Comparison of ENCODE assay signal across 8 cellular contexts in the genomic region with DNA sequence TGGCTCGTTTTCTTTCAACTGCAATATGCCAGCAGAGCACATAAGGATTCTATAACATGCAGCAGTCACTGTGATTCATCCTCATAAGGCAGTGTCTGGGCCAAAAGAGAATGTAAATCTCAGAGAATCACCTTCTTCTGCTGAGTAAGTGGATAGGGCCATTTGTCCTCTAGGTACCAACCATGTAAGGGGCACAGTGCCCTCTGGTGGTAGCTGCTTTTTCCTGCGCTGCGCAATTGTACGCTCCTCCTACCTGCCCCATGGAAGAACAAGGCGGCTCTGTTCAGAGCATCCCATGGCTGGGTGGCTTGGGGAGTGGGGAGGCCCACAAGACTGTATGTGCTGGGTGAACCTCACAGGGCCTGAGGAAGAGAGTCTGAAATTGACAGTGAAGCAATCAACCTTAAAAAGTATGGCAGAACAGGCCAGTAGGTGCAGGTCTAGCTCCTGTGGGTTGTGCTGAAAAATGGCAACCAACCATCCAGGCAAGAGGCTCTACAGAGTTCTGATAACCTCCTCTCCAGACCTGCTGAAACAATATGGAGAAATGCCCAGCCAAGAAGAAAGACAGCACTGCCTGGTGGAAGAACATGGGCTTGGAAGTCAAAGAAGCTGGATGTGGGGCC.
DNase-seq lines count a peak whose midpoint lies in the region; ATAC-seq, FAIRE-seq and TF ChIP-seq lines count a peak whose summit lies in the region.

No MANE protein-coding gene starts in this region.

- H3K27ac ChIP-seq in mammary epithelial cell (ENCODE audit: insufficient read depth, low read depth, low read length) (no peak overlapping the region), keratinocyte (ENCODE audit: control insufficient read depth, insufficient read depth, low read length) (no peak overlapping the region)

- dilution Hi-C loops in mammary epithelial cell (cut with HindIII; ENCODE audit: low sequenced_read_pairs) (no loop called here), keratinocyte (cut with MboI; ENCODE audit: extremely low pct_ligation_motif_present, low sequenced_read_pairs) (no loop called here)

- CTCF ChIA-PET in mammary epithelial cell (lab: Charles Lee; ENCODE audit: low non-redundant PET): interaction anchor here (0.6 kb wide), 1 partner anchor 178 kb away, joined by 4 read pairs; no protein-coding TSS in a partner anchor

- no peak overlapping the region for H3K4me2 ChIP-seq in mammary epithelial cell (ENCODE audit: insufficient read depth, low read depth, low read length)
- no peak overlapping the region for H3K4me2 ChIP-seq in keratinocyte (ENCODE audit: control insufficient read depth, extremely low read depth, insufficient read depth, low read depth, low read length)

- H2AFZ ChIP-seq in mammary epithelial cell (ENCODE audit: low read depth, low read length): no peak overlapping the region
- H2AFZ ChIP-seq in keratinocyte (ENCODE audit: control insufficient read depth, low read length): no peak overlapping the region

- no peaks in the 10 kb centered on the region for H3K79me2 ChIP-seq in mammary epithelial cell (ENCODE audit: insufficient read depth, low read length)
- no peaks in the 10 kb centered on the region for H3K79me2 ChIP-seq in keratinocyte (ENCODE audit: control insufficient read depth, insufficient read depth, low read length)

- peak in 12 of 14 donors; percentile 13 to 79 (median 57) for DNase-seq in C1 segment of cervical spinal cord (lab: John Stamatoyannopoulos, UW)
- DNase-seq in GM19239 (ENCODE audit: insufficient read length, low spot score): peak; percentile 10
- DNase-seq in LoVo (ENCODE audit: low spot score): peak; percentile 58
- DNase-seq in UCSD-AML1 (lab: John Stamatoyannopoulos, UW; ENCODE audit: unreplicated experiment): peak; percentile 67
- peak; percentile 51 for DNase-seq in mammary epithelial cell
- peak; percentile 11 for DNase-seq in keratinocyte (ENCODE audit: low read depth, low spot score)
- peak; percentile 29 to 46 for DNase-seq in stimulated activated CD4-positive, alpha-beta T cell treated with anti-CD3 and anti-CD28 coated beads, Interleukin-15, amount 100 ng/mL, for 48 hours (ENCODE audit: low read depth in 2 of 2)

- FAIRE-seq in GM19239 (lab: Jason Lieb, UNC): no peak
- no peak for FAIRE-seq in keratinocyte (lab: Jason Lieb, UNC)

- ATAC-seq in GM21381 (IDR thresholded peaks at IDR 0.05; ENCODE audit: unreplicated experiment): no peak

- no peaks in the 10 kb centered on the region for H3K4me1 ChIP-seq in mammary epithelial cell (ENCODE audit: insufficient read depth, low read length)
- H3K4me1 ChIP-seq in keratinocyte (ENCODE audit: control insufficient read depth, extremely low read depth, insufficient read depth, low read length): no peaks in the 10 kb centered on the region

- H3K9me3 ChIP-seq in mammary epithelial cell (replicated peaks; ENCODE audit: insufficient read depth, low read length) (no peaks in the 10 kb centered on the region), keratinocyte (ENCODE audit: control insufficient read depth, low read depth, low read length) (no peaks in the 10 kb centered on the region)

- H3K4me3 ChIP-seq in mammary epithelial cell (replicated peaks in 1 of 3; ENCODE audit: insufficient read depth in 1 of 3, low read depth in 2 of 3, low read length in 3 of 3): no peak overlapping the region
- no peak overlapping the region for H3K4me3 ChIP-seq in keratinocyte (ENCODE audit: control insufficient read depth in 2 of 3, extremely low read depth in 1 of 3, insufficient read depth in 2 of 3, low read depth in 1 of 3, low read length in 3 of 3)

- H3K9me1 ChIP-seq in keratinocyte (ENCODE audit: control insufficient read depth, extremely low read depth, insufficient read depth, low read length): no peaks in the 10 kb centered on the region

- H3K36me3 ChIP-seq in mammary epithelial cell (ENCODE audit: insufficient read depth, low read length) (no peaks in the 10 kb centered on the region), keratinocyte (ENCODE audit: control insufficient read depth in 2 of 2, extremely low read depth in 1 of 2, insufficient read depth in 2 of 2, low read length in 2 of 2) (no peaks in the 10 kb centered on the region)

- intact Hi-C loops in mammary epithelial cell (cut with micrococcal nuclease): loop anchor here (1.0 to 10.0 kb wide), 5 partner anchors 245 to 815 kb away; a partner anchor contains a TSS

- WGBS in mammary epithelial cell (ENCODE audit: low coverage, missing lambda C conversion rate): 90% methylated on average over 2 of the region's 5 CpGs

- BruUV-seq in mammary epithelial cell (replicated peaks; lab: Mats Ljungman, UMichigan): no TSS peak

- in situ Hi-C loops in mammary epithelial cell (cut with MboI; ENCODE audit: low sequenced_read_pairs in 2 of 2): loop anchor here in 1 of 2 donors (25.0 kb wide), 1 partner anchor 762 kb away; no protein-coding TSS in a partner anchor

- H3K27me3 ChIP-seq in mammary epithelial cell (ENCODE audit: insufficient read depth, low read length) (no peaks in the 10 kb centered on the region), keratinocyte (ENCODE audit: control insufficient read depth, extremely low read depth, insufficient read depth, low read length) (no peaks in the 10 kb centered on the region)

- H3K9ac ChIP-seq in mammary epithelial cell (ENCODE audit: insufficient read depth, low read length) (no peak overlapping the region), keratinocyte (ENCODE audit: control insufficient read depth, extremely low read depth, insufficient read depth, low read length) (no peak overlapping the region)

- H4K20me1 ChIP-seq in mammary epithelial cell (ENCODE audit: insufficient read depth, low read length) (no peaks in the 10 kb centered on the region), keratinocyte (ENCODE audit: control insufficient read depth, extremely low read depth, insufficient read depth, low read length) (no peaks in the 10 kb centered on the region)

- peak; percentile 84 to 90 for TF ChIP-seq CTCF in mammary epithelial cell (conservative IDR thresholded peaks at IDR 0.05 in 1 of 2, IDR thresholded peaks at IDR 0.05 in 1 of 2; ENCODE audit: extremely low read depth in 1 of 2, insufficient read depth in 1 of 2, low read depth in 1 of 2, low read length in 2 of 2)
- peak; percentile 76 to 97 (median 83) for TF ChIP-seq CTCF in keratinocyte (optimal IDR thresholded peaks at IDR 0.05 in 1 of 3, IDR thresholded peaks at IDR 0.05 in 1 of 3, conservative IDR thresholded peaks at IDR 0.05 in 1 of 3; ENCODE audit: extremely low read depth in 1 of 3, insufficient read depth in 2 of 3, low read length in 3 of 3)

Comparison
In these comparisons a context has a peak if more than half of its experiments do, and no peak if none do; other contexts are left out.
1. DNase-seq: peak in every context shown above with its lines; median percentile 67 in UCSD-AML1; 58 in LoVo; 57 in C1 segment of cervical spinal cord; 51 in mammary epithelial cell; 38 in stimulated activated CD4-positive, alpha-beta T cell treated with anti-CD3 and anti-CD28 coated beads, Interleukin-15, amount 100 ng/mL, for 48 hours; 11 in keratinocyte; 10 in GM19239.